ENCODE assay signal across 10 cellular contexts in genomic region chr20:3788685-3789155, GRCh38. TPM values are rescaled to one million over a fixed set of nuclear protein-coding genes. Genes with fewer than 3 reads are reported as not detected.
DNase-seq lines count a peak whose midpoint lies in the region; ATAC-seq and TF ChIP-seq lines count a peak whose summit lies in the region.
"Had no signal": no experiment of that assay in that cellular context is flagged by ENCODE, and none has a peak within 500 bp of the region (broad histone marks: within the 10 kb centered on the region; RNA-seq: fewer than 3 reads in every experiment).

No MANE protein-coding gene starts in this region.

- no peak overlapping the region for H3K4me3 Mint-ChIP-seq in activated T-cell treated with anti-CD3 and anti-CD28 coated beads, Interleukin-2, amount 50 U/mL, for 24 hours
- H3K4me3 Mint-ChIP-seq in activated T-helper 1 cell treated with anti-CD3 and anti-CD28 coated beads, Interleukin-12 subunit alpha, Interleukin-12 subunit beta, Interleukin-2, Interleukin-4 antibody, amounts not matched to agents 30 ng/mL and 10 ng/mL and 1 ng/mL, durations not matched to agents 14 hours and 24 hours and 36 hours: peak overlapping the region; percentile 63
- H3K4me3 Mint-ChIP-seq in neural crest cell: peak overlapping the region; percentile 84

- CTCF ChIA-PET in HEK293T (lab: Yijun Ruan, JAX): interaction anchor here (0.7 to 2.5 kb wide), 4 partner anchors 11 to 66 kb away, joined by 5 to 13 read pairs (median 6); partner anchors contain the start of gene AP5S1

- no peaks in the 10 kb centered on the region for H3K9me3 Mint-ChIP-seq in activated T-cell treated with anti-CD3 and anti-CD28 coated beads, Interleukin-2, amount 50 U/mL, for 24 hours
- no peaks in the 10 kb centered on the region for H3K9me3 Mint-ChIP-seq in activated T-helper 1 cell treated with anti-CD3 and anti-CD28 coated beads, Interleukin-12 subunit alpha, Interleukin-12 subunit beta, Interleukin-2, Interleukin-4 antibody, amounts not matched to agents 30 ng/mL and 10 ng/mL and 1 ng/mL, durations not matched to agents 14 hours and 24 hours and 36 hours
- H3K9me3 Mint-ChIP-seq in neural crest cell: no peaks in the 10 kb centered on the region

- intact Hi-C loops in activated T-helper 1 cell treated with anti-CD3 and anti-CD28 coated beads, Interleukin-12 subunit alpha, Interleukin-12 subunit beta, Interleukin-2, Interleukin-4 antibody, amounts not matched to agents 30 ng/mL and 10 ng/mL and 1 ng/mL, durations not matched to agents 14 hours and 24 hours and 36 hours (cut with micrococcal nuclease): no loop called here

- ATAC-seq in HG02623 (IDR thresholded peaks at IDR 0.05; ENCODE audit: unreplicated experiment) (no peak), GM18870 (IDR thresholded peaks at IDR 0.05; ENCODE audit: unreplicated experiment) (no peak)

- no peak for TF ChIP-seq CTCF in neural crest cell (conservative IDR thresholded peaks at IDR 0.05)

- no peak for DNase-seq in activated T-cell treated with anti-CD3 and anti-CD28 coated beads, Interleukin-2, amount 50 U/mL, for 24 hours
- no peak for DNase-seq in activated T-cell treated with anti-CD3 and anti-CD28 coated beads, Interleukin-2, amount 50 U/mL, for 1 hour
- DNase-seq in HEK293T (ENCODE audit: extremely low spot score): no peak
- no peak for DNase-seq in activated T-helper 1 cell treated with anti-CD3 and anti-CD28 coated beads, Interleukin-12 subunit alpha, Interleukin-12 subunit beta, Interleukin-2, Interleukin-4 antibody, amounts not matched to agents 30 ng/mL and 10 ng/mL and 1 ng/mL, durations not matched to agents 14 hours and 24 hours and 36 hours (ENCODE audit: low spot score)
- DNase-seq in neural crest cell (ENCODE audit: low read depth, low spot score): no peak
- DNase-seq in dedifferentiated amniotic fluid mesenchymal stem cell (ENCODE audit: extremely low spot score): no peak
- DNase-seq: MV-4-11; stimulated activated CD4-positive, alpha-beta T cell treated with anti-CD3 and anti-CD28 coated beads, Interleukin-1b, Interleukin-23, amount 100 ng/mL, for 48 hours had no signal

- H3K27me3 Mint-ChIP-seq in activated T-cell treated with anti-CD3 and anti-CD28 coated beads, Interleukin-2, amount 50 U/mL, for 24 hours: no peaks in the 10 kb centered on the region
- H3K27me3 Mint-ChIP-seq in activated T-helper 1 cell treated with anti-CD3 and anti-CD28 coated beads, Interleukin-12 subunit alpha, Interleukin-12 subunit beta, Interleukin-2, Interleukin-4 antibody, amounts not matched to agents 30 ng/mL and 10 ng/mL and 1 ng/mL, durations not matched to agents 14 hours and 24 hours and 36 hours (ENCODE audit: insufficient read depth): no peaks in the 10 kb centered on the region
- H3K27me3 Mint-ChIP-seq in neural crest cell (ENCODE audit: low read depth): peaks cover 6% of the 10 kb centered on the region

- POLR2A ChIA-PET in HEK293T (lab: Yijun Ruan, JAX): interaction anchor here (2.2 kb wide), 1 partner anchor 21 kb away, joined by 19 read pairs; the partner anchor contains the start of gene ADISSP

- peaks cover 33% of the 10 kb centered on the region for H3K4me1 Mint-ChIP-seq in activated T-cell treated with anti-CD3 and anti-CD28 coated beads, Interleukin-2, amount 50 U/mL, for 24 hours (ENCODE audit: low read depth)
- H3K4me1 Mint-ChIP-seq in activated T-helper 1 cell treated with anti-CD3 and anti-CD28 coated beads, Interleukin-12 subunit alpha, Interleukin-12 subunit beta, Interleukin-2, Interleukin-4 antibody, amounts not matched to agents 30 ng/mL and 10 ng/mL and 1 ng/mL, durations not matched to agents 14 hours and 24 hours and 36 hours (ENCODE audit: low read depth): peaks cover 31% of the 10 kb centered on the region
- peaks cover 22% of the 10 kb centered on the region for H3K4me1 Mint-ChIP-seq in neural crest cell

- peaks cover 16% of the 10 kb centered on the region for H3K36me3 Mint-ChIP-seq in activated T-cell treated with anti-CD3 and anti-CD28 coated beads, Interleukin-2, amount 50 U/mL, for 24 hours (ENCODE audit: low read depth)
- H3K36me3 Mint-ChIP-seq in activated T-helper 1 cell treated with anti-CD3 and anti-CD28 coated beads, Interleukin-12 subunit alpha, Interleukin-12 subunit beta, Interleukin-2, Interleukin-4 antibody, amounts not matched to agents 30 ng/mL and 10 ng/mL and 1 ng/mL, durations not matched to agents 14 hours and 24 hours and 36 hours (ENCODE audit: low read depth): peaks cover 6% of the 10 kb centered on the region
- no peaks in the 10 kb centered on the region for H3K36me3 Mint-ChIP-seq in neural crest cell (ENCODE audit: low read depth)

- H3K27ac Mint-ChIP-seq in activated T-cell treated with anti-CD3 and anti-CD28 coated beads, Interleukin-2, amount 50 U/mL, for 24 hours: peak overlapping the region; percentile 35
- H3K27ac Mint-ChIP-seq in activated T-helper 1 cell treated with anti-CD3 and anti-CD28 coated beads, Interleukin-12 subunit alpha, Interleukin-12 subunit beta, Interleukin-2, Interleukin-4 antibody, amounts not matched to agents 30 ng/mL and 10 ng/mL and 1 ng/mL, durations not matched to agents 14 hours and 24 hours and 36 hours: no peak overlapping the region
- no peak overlapping the region for H3K27ac Mint-ChIP-seq in neural crest cell (ENCODE audit: unreplicated experiment)

TF ChIP-seq in HEK293T, 16 proteins besides CTCF, POLR2A, EP300 and RAD21:
- TF ChIP-seq LEF1 (IDR thresholded peaks at IDR 0.05; ENCODE audit: borderline replicate concordance) (no peak), ZNF384 (IDR thresholded peaks at IDR 0.05) (no peak), PKNOX1 (IDR thresholded peaks at IDR 0.05) (peak; percentile 32; the same call in 1 of the 2 replicates), SP1 (IDR thresholded peaks at IDR 0.05) (no peak)

RNA-seq across cellular contexts. Expression of gene CENPB, which starts 2.2 kb away (rescaled TPM):
- 72.3 and 80.2 TPM in 2 replicates for total RNA-seq in activated T-helper 1 cell treated with anti-CD3 and anti-CD28 coated beads, Interleukin-12 subunit alpha, Interleukin-12 subunit beta, Interleukin-2, Interleukin-4 antibody, amounts not matched to agents 30 ng/mL and 10 ng/mL and 1 ng/mL, durations not matched to agents 14 hours and 24 hours and 36 hours
- total RNA-seq in neural crest cell: 82.1 and 83.6 TPM in 2 replicates

RNA-seq across cellular contexts. Expression of gene CDC25B, which starts 7.4 kb away (rescaled TPM):
- total RNA-seq in activated T-helper 1 cell treated with anti-CD3 and anti-CD28 coated beads, Interleukin-12 subunit alpha, Interleukin-12 subunit beta, Interleukin-2, Interleukin-4 antibody, amounts not matched to agents 30 ng/mL and 10 ng/mL and 1 ng/mL, durations not matched to agents 14 hours and 24 hours and 36 hours: 71.7 and 76.2 TPM in 2 replicates
- 46.5 and 47.5 TPM in 2 replicates for total RNA-seq in neural crest cell

RNA-seq across cellular contexts. Expression of gene SPEF1, which starts 7.5 kb away (rescaled TPM):
- 0.12 TPM in 1 of 2 replicates, not detected in the other for total RNA-seq in activated T-helper 1 cell treated with anti-CD3 and anti-CD28 coated beads, Interleukin-12 subunit alpha, Interleukin-12 subunit beta, Interleukin-2, Interleukin-4 antibody, amounts not matched to agents 30 ng/mL and 10 ng/mL and 1 ng/mL, durations not matched to agents 14 hours and 24 hours and 36 hours
- total RNA-seq in neural crest cell: 0.54 and 0.55 TPM in 2 replicates

RNA-seq across cellular contexts. Expression of gene ADISSP, which starts 21.2 kb away (rescaled TPM):
- total RNA-seq in activated T-helper 1 cell treated with anti-CD3 and anti-CD28 coated beads, Interleukin-12 subunit alpha, Interleukin-12 subunit beta, Interleukin-2, Interleukin-4 antibody, amounts not matched to agents 30 ng/mL and 10 ng/mL and 1 ng/mL, durations not matched to agents 14 hours and 24 hours and 36 hours: 55.5 and 64.6 TPM in 2 replicates
- 86.0 and 93.0 TPM in 2 replicates for total RNA-seq in neural crest cell

RNA-seq across cellular contexts. Expression of gene AP5S1, which starts 31.6 kb away (rescaled TPM):
- 14.9 and 15.0 TPM in 2 replicates for total RNA-seq in activated T-helper 1 cell treated with anti-CD3 and anti-CD28 coated beads, Interleukin-12 subunit alpha, Interleukin-12 subunit beta, Interleukin-2, Interleukin-4 antibody, amounts not matched to agents 30 ng/mL and 10 ng/mL and 1 ng/mL, durations not matched to agents 14 hours and 24 hours and 36 hours
- 9.3 and 12.8 TPM in 2 replicates for total RNA-seq in neural crest cell
